In genomic region chr17:43467981-43468541, GRCh38 we compare ENCODE assay signal across 11 cellular contexts. TPM values are rescaled to one million over a fixed set of nuclear protein-coding genes. Genes with fewer than 3 reads are reported as not detected.
A peak's percentile ranks its signal among the peaks of the same experiment; 100 is the strongest.
DNase-seq lines count a peak whose midpoint lies in the region; ATAC-seq and TF ChIP-seq lines count a peak whose summit lies in the region.
"Had no signal": no experiment of that assay in that cellular context is flagged by ENCODE, and none has a peak within 500 bp of the region (broad histone marks: within the 10 kb centered on the region; RNA-seq: fewer than 3 reads in every experiment).

No MANE protein-coding gene starts in this region.

- peak overlapping the region; percentile 26 for H2AK5ac ChIP-seq in mesenchymal stem cell (ENCODE audit: low read length, severe bottlenecking)

- no peak overlapping the region for H3K23ac ChIP-seq in mesenchymal stem cell (ENCODE audit: low read length in 2 of 2)

- H2BK12ac ChIP-seq in mesenchymal stem cell (ENCODE audit: low read length in 2 of 2) = peak overlapping the region; percentile 33 to 75

- H2BK15ac ChIP-seq in mesenchymal stem cell (ENCODE audit: low read depth, poor library complexity, severe bottlenecking) = no peak overlapping the region

- H3K27me3 ChIP-seq in ACC112 (ENCODE audit: insufficient read depth, low read length) (no peaks in the 10 kb centered on the region), mammary epithelial cell (ENCODE audit: insufficient read depth, low read length) (no peaks in the 10 kb centered on the region), mesenchymal stem cell (ENCODE audit: control insufficient read depth in 1 of 2, insufficient read depth in 1 of 2, low read length in 2 of 2) (no peaks in the 10 kb centered on the region)

- no peaks in the 10 kb centered on the region for H3K79me2 ChIP-seq in ACC112 (ENCODE audit: control insufficient read depth, insufficient read depth, low read length, unreplicated experiment)
- H3K79me2 ChIP-seq in mammary epithelial cell (ENCODE audit: insufficient read depth, low read length) = no peaks in the 10 kb centered on the region

- no peak overlapping the region for H4K8ac ChIP-seq in mesenchymal stem cell (ENCODE audit: low read length)

- CTCF ChIA-PET in mammary epithelial cell (lab: Charles Lee; ENCODE audit: low non-redundant PET) = interaction anchor here (2.2 kb wide), 1 partner anchor 16 kb away, joined by 22 read pairs; the partner anchor contains the start of gene DHX8

- H3K4me1 ChIP-seq in ACC112 (ENCODE audit: control insufficient read depth, insufficient read depth, low read length, unreplicated experiment) (peaks cover 23% of the 10 kb centered on the region), mammary epithelial cell (ENCODE audit: insufficient read depth, low read length) (peaks cover 32% of the 10 kb centered on the region), mesenchymal stem cell (ENCODE audit: control insufficient read depth, insufficient read depth, low read depth, low read length) (peaks cover 19% of the 10 kb centered on the region)

- no peak overlapping the region for H2BK120ac ChIP-seq in mesenchymal stem cell (ENCODE audit: low read depth, low read length)

- no peak overlapping the region for H3K14ac ChIP-seq in mesenchymal stem cell (ENCODE audit: low read length in 2 of 2)

- H3K18ac ChIP-seq in mesenchymal stem cell (ENCODE audit: low read depth in 1 of 2, low read length in 2 of 2) = no peak overlapping the region

- H4K91ac ChIP-seq in mesenchymal stem cell (ENCODE audit: low read length) = no peak overlapping the region

- 33% methylated on average over 6 of the region's 6 CpGs for WGBS in mammary epithelial cell (ENCODE audit: low coverage, missing lambda C conversion rate)
- 80% methylated on average over 6 of the region's 6 CpGs for WGBS in mesenchymal stem cell

- H3K27ac ChIP-seq in ACC112 (ENCODE audit: low read depth, low read length) (peak overlapping the region; percentile 93), mammary epithelial cell (ENCODE audit: insufficient read depth, low read depth, low read length) (peak overlapping the region; percentile 99), mesenchymal stem cell (ENCODE audit: low read length, poor library complexity, severe bottlenecking) (peak overlapping the region; percentile 90)

- no peak overlapping the region for H2BK5ac ChIP-seq in mesenchymal stem cell (ENCODE audit: low read depth, low read length, poor library complexity, severe bottlenecking)

- no TSS peak for BruUV-seq in mammary epithelial cell (replicated peaks; lab: Mats Ljungman, UMichigan)

- DNase-seq in HS-27A (ENCODE audit: low read depth) (peak; percentile 29), mammary epithelial cell (peak; percentile 86), mesenchymal stem cell (peak; percentile 50), GM13976 (ENCODE audit: low spot score) (no peak), medulla oblongata (ENCODE audit: extremely low spot score) (no peak)
- DNase-seq in stimulated activated CD4-positive, alpha-beta T cell treated with anti-CD3 and anti-CD28 coated beads, Interleukin-12 subunit alpha, Interleukin-12 subunit beta, amount 100 ng/mL, for 4 hours = no peak
- DNase-seq: activated CD8-positive, alpha-beta memory T cell treated with anti-CD3 and anti-CD28 coated beads, Interleukin-2, amount 50 U/mL, for 48 hours; CD4-positive, alpha-beta memory T cell; stimulated activated CD4-positive, alpha-beta T cell treated with anti-CD3 and anti-CD28 coated beads, Interleukin-15, amount 100 ng/mL, for 24 hours had no signal

- no peak for ATAC-seq in GM21619 (IDR thresholded peaks at IDR 0.05; ENCODE audit: unreplicated experiment)

- H3K4me2 ChIP-seq in mammary epithelial cell (ENCODE audit: insufficient read depth, low read depth, low read length) (peak overlapping the region; percentile 79), mesenchymal stem cell (ENCODE audit: low read length, poor library complexity, severe bottlenecking) (no peak overlapping the region)

- no peaks in the 10 kb centered on the region for H3K79me1 ChIP-seq in mesenchymal stem cell (replicated peaks; ENCODE audit: low read length, poor library complexity, severe bottlenecking)

- H3K9ac ChIP-seq in mammary epithelial cell (ENCODE audit: insufficient read depth, low read length) = peak overlapping the region; percentile 82
- H3K9ac ChIP-seq in mesenchymal stem cell (ENCODE audit: low read length) = peak overlapping the region; percentile 83

- no peaks in the 10 kb centered on the region for H3K9me3 ChIP-seq in mammary epithelial cell (replicated peaks; ENCODE audit: insufficient read depth, low read length)
- no peaks in the 10 kb centered on the region for H3K9me3 ChIP-seq in mesenchymal stem cell (ENCODE audit: control insufficient read depth, low read length)

- H4K20me1 ChIP-seq in mammary epithelial cell (ENCODE audit: insufficient read depth, low read length) = no peaks in the 10 kb centered on the region

- peak overlapping the region; percentile 33; the same call in 1 of the 2 replicates for H3K4me3 ChIP-seq in ACC112 (ENCODE audit: low read depth, low read length)
- no peak overlapping the region for H3K4me3 ChIP-seq in mammary epithelial cell (replicated peaks in 1 of 3; ENCODE audit: insufficient read depth in 1 of 3, low read depth in 2 of 3, low read length in 3 of 3)
- peak overlapping the region in 1 of 2 experiments; percentile 35 for H3K4me3 ChIP-seq in mesenchymal stem cell (ENCODE audit: insufficient read depth in 1 of 2, low read depth in 1 of 2, low read length in 2 of 2)

- in situ Hi-C loops in mammary epithelial cell (cut with MboI; ENCODE audit: low sequenced_read_pairs in 2 of 2) = loop anchor here in 1 of 2 donors (5.0 kb wide), 1 partner anchor 66 kb away; no protein-coding TSS in a partner anchor
- in situ Hi-C loops in GM13976 (cut with MboI; ENCODE audit: low sequenced_read_pairs, unreplicated experiment) = no loop called here

- H2AFZ ChIP-seq in ACC112 (ENCODE audit: low read length, unreplicated experiment) (peak overlapping the region; percentile 0), mammary epithelial cell (ENCODE audit: low read depth, low read length) (peak overlapping the region; percentile 25), mesenchymal stem cell (ENCODE audit: low read depth, low read length) (no peak overlapping the region)

- intact Hi-C loops in mammary epithelial cell (cut with micrococcal nuclease) = loop anchor here (1.0 to 2.0 kb wide), 3 partner anchors 19 to 67 kb away; no protein-coding TSS in a partner anchor

- H3K4ac ChIP-seq in mesenchymal stem cell (ENCODE audit: low read depth in 1 of 2, low read length in 2 of 2) = no peak overlapping the region

- H3K36me3 ChIP-seq in ACC112 (ENCODE audit: insufficient read depth, low read length) (no peaks in the 10 kb centered on the region), mammary epithelial cell (ENCODE audit: insufficient read depth, low read length) (no peaks in the 10 kb centered on the region), mesenchymal stem cell (ENCODE audit: control insufficient read depth in 1 of 2, insufficient read depth in 2 of 2, low read depth in 1 of 2, low read length in 2 of 2) (no peaks in the 10 kb centered on the region)

- dilution Hi-C loops in mammary epithelial cell (cut with HindIII; ENCODE audit: low sequenced_read_pairs) = loop anchor here (5.0 kb wide), 1 partner anchor 71 kb away; the partner anchor contains the start of gene ARL4D

- TF ChIP-seq CTCF in mammary epithelial cell (conservative IDR thresholded peaks at IDR 0.05 in 1 of 2, IDR thresholded peaks at IDR 0.05 in 1 of 2; ENCODE audit: extremely low read depth in 1 of 2, insufficient read depth in 1 of 2, low read depth in 1 of 2, low read length in 2 of 2) (peak in 1 of 2 donors; percentile 11), GM13976 (IDR thresholded peaks at IDR 0.05; ENCODE audit: borderline replicate concordance, control extremely low read depth, extremely low read depth, insufficient read depth, missing control alignments) (no peak)

RNA-seq across cellular contexts. Expression of gene DHX8, which starts 15.7 kb away (rescaled TPM):
- total RNA-seq in mammary epithelial cell = 10 to 100 TPM; 41.3 to 58.8 TPM
- 28.5 TPM for polyA plus RNA-seq in mammary epithelial cell
- 87.8 TPM for polyA minus RNA-seq in mammary epithelial cell
- 28.3 TPM for polyA plus RNA-seq in mesenchymal stem cell (2013, experiment 1 of 2)
- 28.4 TPM for polyA plus RNA-seq in mesenchymal stem cell (2013, experiment 2 of 2)

Comparison
In these comparisons a context has a peak if more than half of its experiments do, and no peak if none do; other contexts are left out.
1. DNase-seq: peak in HS-27A (single experiment), mammary epithelial cell (single experiment) and mesenchymal stem cell (single experiment); none in GM13976 (single experiment), stimulated activated CD4-positive, alpha-beta T cell treated with anti-CD3 and anti-CD28 coated beads, Interleukin-12 subunit alpha, Interleukin-12 subunit beta, amount 100 ng/mL, for 4 hours (single experiment) and medulla oblongata (single experiment).
2. Peak in every context shown above with its lines, with median percentiles within 50 percentile points of each other: H3K27ac ChIP-seq.